9 cellular contexts compared by ENCODE assay signal in genomic region chr2:174597347-174598047, GRCh38. TPM values are rescaled to one million over a fixed set of nuclear protein-coding genes. Genes with fewer than 3 reads are reported as not detected.
DNase-seq lines count a peak whose midpoint lies in the region; ATAC-seq, FAIRE-seq and TF ChIP-seq lines count a peak whose summit lies in the region.
"Had no signal": no experiment of that assay in that cellular context is flagged by ENCODE, and none has a peak within 500 bp of the region (broad histone marks: within the 10 kb centered on the region; RNA-seq: fewer than 3 reads in every experiment).

Gene WIPF1 (minus strand): TSS chr2:174597804. CDS start chr2:174585573, 12,231 bp downstream.

- H3K27me3 Mint-ChIP-seq in activated T-cell treated with anti-CD3 and anti-CD28 coated beads, Interleukin-2, amount 50 U/mL, for 24 hours, result no peaks in the 10 kb centered on the region

- peaks cover 82% of the 10 kb centered on the region for H3K4me1 Mint-ChIP-seq in activated T-cell treated with anti-CD3 and anti-CD28 coated beads, Interleukin-2, amount 50 U/mL, for 24 hours (ENCODE audit: low read depth)

- WGBS in small intestine, 3 donors, result 46 to 74% (median 60%) methylated on average over 6 of the region's 6 CpGs

- no peak for FAIRE-seq in small intestine (lab: Jason Lieb, UNC)

- H3K9me3 Mint-ChIP-seq in activated T-cell treated with anti-CD3 and anti-CD28 coated beads, Interleukin-2, amount 50 U/mL, for 24 hours, result peaks cover 2% of the 10 kb centered on the region

- peaks cover 22% of the 10 kb centered on the region for H3K4me1 ChIP-seq in foreskin keratinocyte
- peaks cover 0 to 8% of the 10 kb centered on the region in 2 donors for H3K4me1 ChIP-seq in small intestine (ENCODE audit: control insufficient read depth in 2 of 2, insufficient read depth in 1 of 2, low read depth in 1 of 2, low read length in 1 of 2)

- CTCF ChIA-PET in GM10248 (lab: Yijun Ruan, JAX), result interaction anchor here (1.3 to 12.6 kb wide), 10 partner anchors 9 to 135 kb away, joined by 3 to 95 read pairs (median 10); no protein-coding TSS in a partner anchor

- H3K27me3 ChIP-seq in foreskin keratinocyte (no peaks in the 10 kb centered on the region), small intestine (ENCODE audit: control insufficient read depth in 2 of 2, insufficient read depth in 2 of 2, low read length in 2 of 2) (no peaks in the 10 kb centered on the region)

- H3K36me3 ChIP-seq in small intestine (ENCODE audit: control insufficient read depth in 2 of 2, insufficient read depth in 2 of 2, low read length in 2 of 2), result no peaks in the 10 kb centered on the region

- peak within 1 kb of the TSS; percentile 40 to 49 for H3K4me3 ChIP-seq in small intestine (ENCODE audit: low read depth in 1 of 2, low read length in 2 of 2)

- ATAC-seq in GM21576 (IDR thresholded peaks at IDR 0.05; ENCODE audit: unreplicated experiment), result peak; percentile 39
- ATAC-seq in foreskin keratinocyte, result peak; percentile 37

- H3K36me3 Mint-ChIP-seq in activated T-cell treated with anti-CD3 and anti-CD28 coated beads, Interleukin-2, amount 50 U/mL, for 24 hours (ENCODE audit: low read depth), result peaks cover 66% of the 10 kb centered on the region

- peak within 1 kb of the TSS; percentile 97 for H3K27ac Mint-ChIP-seq in activated T-cell treated with anti-CD3 and anti-CD28 coated beads, Interleukin-2, amount 50 U/mL, for 24 hours

- H3K4me3 Mint-ChIP-seq in activated T-cell treated with anti-CD3 and anti-CD28 coated beads, Interleukin-2, amount 50 U/mL, for 24 hours, result peak within 1 kb of the TSS; percentile 89

- no peaks in the 10 kb centered on the region for H3K9me3 ChIP-seq in small intestine (ENCODE audit: control insufficient read depth, low read depth)

- POLR2A ChIA-PET in GM10248 (lab: Yijun Ruan, JAX), result interaction anchor here (0.7 to 1.2 kb wide), 2 partner anchors 11 to 36 kb away, joined by 3 to 4 read pairs; no protein-coding TSS in a partner anchor

- H3K27ac ChIP-seq in foreskin keratinocyte, result peak within 1 kb of the TSS; percentile 52
- H3K27ac ChIP-seq in small intestine (ENCODE audit: low read depth in 1 of 2, low read length in 1 of 2), result peak within 1 kb of the TSS; percentile 63 to 98
- H3K27ac ChIP-seq: VCaP had no signal

- DNase-seq in GM10248 (ENCODE audit: extremely low spot score), result peak; percentile 65
- peak; percentile 95 for DNase-seq in Kasumi-1 (lab: John Stamatoyannopoulos, UW)
- DNase-seq in activated T-cell treated with anti-CD3 and anti-CD28 coated beads, Interleukin-2, amount 50 U/mL, for 24 hours, result no peak
- DNase-seq in foreskin keratinocyte, result no peak
- peak; percentile 61 for DNase-seq in small intestine
- no peak for DNase-seq in GM19240 (ENCODE audit: insufficient read length, low spot score)
- DNase-seq in hippocampal formation (lab: John Stamatoyannopoulos, UW), result no peak

- TF ChIP-seq CTCF in GM10248 (IDR thresholded peaks at IDR 0.05; ENCODE audit: control extremely low read depth, extremely low read depth, low read depth, missing control alignments) (no peak), foreskin keratinocyte (conservative IDR thresholded peaks at IDR 0.05) (no peak)

RNA-seq across cellular contexts. Expression of gene WIPF1, which starts in this region (rescaled TPM):
- 5.2 and 5.8 TPM in 2 replicates for total RNA-seq in foreskin keratinocyte
- polyA plus RNA-seq in foreskin keratinocyte (3.5 and 4.2 TPM in 2 replicates), small intestine (10 to 100 TPM in 2 of 3 donors, 1 to 10 TPM in 1; 3.1 to 15.4 (median 13.8) TPM)

Comparison
In these comparisons a context has a peak if more than half of its experiments do, and no peak if none do; other contexts are left out.
1. DNase-seq: peak in GM10248 (single experiment), Kasumi-1 (2 of 2) and small intestine (single experiment); none in activated T-cell treated with anti-CD3 and anti-CD28 coated beads, Interleukin-2, amount 50 U/mL, for 24 hours (single experiment), foreskin keratinocyte (0 of 2), GM19240 (single experiment) and hippocampal formation (0 of 2).